In genomic region chr6:117329926-117330325, GRCh38 we compare ENCODE assay signal across 16 cellular contexts.
DNase-seq lines count a peak whose midpoint lies in the region; ATAC-seq and TF ChIP-seq lines count a peak whose summit lies in the region.
"Had no signal": no experiment of that assay in that cellular context is flagged by ENCODE, and none has a peak within 500 bp of the region (broad histone marks: within the 10 kb centered on the region; RNA-seq: fewer than 3 reads in every experiment).

No MANE protein-coding gene starts in this region.

- intact Hi-C loops in spleen (cut with DNase I; ENCODE audit: low total_unique reads), result no loop called here

- H3K9me3 Mint-ChIP-seq in glutamatergic neuron (ENCODE audit: unreplicated experiment), result no peaks in the 10 kb centered on the region
- H3K9me3 Mint-ChIP-seq: CD4-positive, alpha-beta T cell; HFFc6 had no signal

- no peaks in the 10 kb centered on the region for H3K4me1 ChIP-seq in spleen

- H3K4me1 Mint-ChIP-seq in glutamatergic neuron (ENCODE audit: low read depth, unreplicated experiment), result no peaks in the 10 kb centered on the region
- H3K4me1 Mint-ChIP-seq: IgD-negative memory B cell had no signal

- H3K4me3 Mint-ChIP-seq in glutamatergic neuron (ENCODE audit: unreplicated experiment), result no peak overlapping the region
- H3K4me3 Mint-ChIP-seq: CD4-positive, alpha-beta T cell; HFFc6; IgD-negative memory B cell had no signal

- H3K36me3 ChIP-seq in spleen, result no peaks in the 10 kb centered on the region

- no peak overlapping the region for H3K27ac ChIP-seq in spleen

- H3K36me3 Mint-ChIP-seq in glutamatergic neuron (ENCODE audit: unreplicated experiment), result no peaks in the 10 kb centered on the region
- H3K36me3 Mint-ChIP-seq: IgD-negative memory B cell had no signal

- H3K27me3 Mint-ChIP-seq in glutamatergic neuron (ENCODE audit: unreplicated experiment), result no peaks in the 10 kb centered on the region

- no peak for TF ChIP-seq CTCF in glutamatergic neuron (IDR thresholded peaks at IDR 0.05; ENCODE audit: partially characterized antibody, unreplicated experiment)
- no peak for TF ChIP-seq CTCF in spleen (IDR thresholded peaks at IDR 0.05 in 8 of 11, conservative IDR thresholded peaks at IDR 0.05 in 3 of 11)

- H3K27me3 ChIP-seq in spleen (replicated peaks in 1 of 7), result peaks cover 0 to 13% (median 0%) of the 10 kb centered on the region in 7 donors

- H3K9me3 ChIP-seq in spleen, result peaks cover 0 to 10% (median 0%) of the 10 kb centered on the region in 8 donors

- TF ChIP-seq POLR2A in spleen (IDR thresholded peaks at IDR 0.05), result no peak

- DNase-seq in NCI-H524 (lab: John Stamatoyannopoulos, UW) (peak; percentile 68 to 87), glutamatergic neuron (peak; percentile 25), spleen (peak; percentile 58), NCI-H1436 (lab: John Stamatoyannopoulos, UW) (no peak)
- no peak for DNase-seq in stimulated activated CD8-positive, alpha-beta memory T cell treated with anti-CD3 and anti-CD28 coated beads, Interleukin-4, amount 100 ng/mL, for 48 hours
- DNase-seq: 8988T; C1 segment of cervical spinal cord; Calu3; CD4-positive, alpha-beta T cell; DMS 273 treated with DMSO at 0.1 percent for 48 hours; DMS79; HCEC 1CT; HFFc6 had no signal

- 88 to 100% (median 92%) methylated on average over 3 to 7 of the region's 7 CpGs for WGBS in spleen, 5 donors

- H3K4me3 ChIP-seq in spleen, result no peak overlapping the region

- no peak overlapping the region for H3K27ac Mint-ChIP-seq in glutamatergic neuron (ENCODE audit: unreplicated experiment)
- H3K27ac Mint-ChIP-seq: CD4-positive, alpha-beta T cell; HFFc6; IgD-negative memory B cell had no signal

- ATAC-seq in SK-N-SH treated with all-trans-retinoic acid at 6 μM for 48 hours (peak; percentile 39; the same call in 1 of the 3 replicates), GM18502 (IDR thresholded peaks at IDR 0.05; ENCODE audit: poor library complexity, unreplicated experiment) (no peak)

TF ChIP-seq in SK-N-SH treated with all-trans-retinoic acid at 6 μM for 48 hours, 23 proteins besides CTCF, POLR2A, EP300 and RAD21:
- TF ChIP-seq ZC3H10 (CRISPR knock-in tag; IDR thresholded peaks at IDR 0.05), result no peak
- TF ChIP-seq ARNTL (CRISPR knock-in tag; IDR thresholded peaks at IDR 0.05; ENCODE audit: borderline replicate concordance, low read depth), result no peak
- TF ChIP-seq ZNF8 (CRISPR knock-in tag; IDR thresholded peaks at IDR 0.05), result no peak
- no peak for TF ChIP-seq CSRNP3 (CRISPR knock-in tag; IDR thresholded peaks at IDR 0.05)
- TF ChIP-seq SNAI2 (CRISPR knock-in tag; IDR thresholded peaks at IDR 0.05), result no peak
- no peak for TF ChIP-seq CSDC2 (CRISPR knock-in tag; IDR thresholded peaks at IDR 0.05)
- no peak for TF ChIP-seq CREB5 (CRISPR knock-in tag; IDR thresholded peaks at IDR 0.05; ENCODE audit: low read depth)
- no peak for TF ChIP-seq BACH2 (CRISPR knock-in tag; IDR thresholded peaks at IDR 0.05; ENCODE audit: borderline replicate concordance)
- no peak for TF ChIP-seq PPARA (CRISPR knock-in tag; IDR thresholded peaks at IDR 0.05; ENCODE audit: borderline replicate concordance)
- no peak for TF ChIP-seq OSR1 (CRISPR knock-in tag; IDR thresholded peaks at IDR 0.05)
- no peak for TF ChIP-seq PATZ1 (CRISPR knock-in tag; IDR thresholded peaks at IDR 0.05; ENCODE audit: borderline replicate concordance)
TF ChIP-seq in SK-N-SH treated with all-trans-retinoic acid at 6 μM for 48 hours: peak in this region for 0.

Comparison
In these comparisons a context has a peak if more than half of its experiments do, and no peak if none do; other contexts are left out.
1. DNase-seq: peak in NCI-H524 (2 of 2), glutamatergic neuron (single experiment) and spleen (single experiment); none in stimulated activated CD8-positive, alpha-beta memory T cell treated with anti-CD3 and anti-CD28 coated beads, Interleukin-4, amount 100 ng/mL, for 48 hours (single experiment) and NCI-H1436 (single experiment).